In the genomic region with DNA sequence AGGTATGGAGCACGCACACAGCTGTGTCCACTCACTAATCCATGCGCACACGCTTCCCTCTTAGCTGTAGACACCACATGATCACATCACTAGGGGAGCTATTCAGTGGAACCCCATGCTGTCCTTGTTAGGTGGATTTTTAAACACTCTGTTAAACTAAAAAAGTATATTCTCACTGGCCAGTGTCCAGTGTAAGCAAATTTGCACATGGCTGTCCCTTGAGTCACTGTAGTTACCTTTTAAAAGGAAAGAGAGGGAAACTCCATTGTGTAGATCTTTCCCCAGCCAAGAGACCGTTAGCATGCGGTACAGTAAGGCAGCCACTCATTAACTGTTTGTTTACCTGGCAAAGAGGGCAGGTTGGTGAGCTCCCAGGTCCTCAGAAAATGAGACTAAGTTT, we compare ENCODE assay signal across 16 cellular contexts.
DNase-seq lines count a peak whose midpoint lies in the region; ATAC-seq, FAIRE-seq and TF ChIP-seq lines count a peak whose summit lies in the region.
"Had no signal": no experiment of that assay in that cellular context is flagged by ENCODE, and none has a peak within 500 bp of the region (broad histone marks: within the 10 kb centered on the region; RNA-seq: fewer than 3 reads in every experiment).

No MANE protein-coding gene starts in this region.

- TF ChIP-seq POLR2A in H54 (IDR thresholded peaks at IDR 0.05; ENCODE audit: low read depth, low read length), result no peak

- DNase-seq in H54 (ENCODE audit: insufficient read length, low spot score) (peak; percentile 15), RCC 7860 (ENCODE audit: low spot score) (peak; percentile 78), fibroblast of pulmonary artery (ENCODE audit: low read depth) (peak; percentile 26), retinal pigment epithelial cell (ENCODE audit: low read depth) (peak; percentile 30), AG20443 (ENCODE audit: low spot score) (no peak)
- DNase-seq in stimulated activated CD4-positive, alpha-beta T cell treated with anti-CD3 and anti-CD28 coated beads, Interleukin-4, amount 100 ng/mL, for 1 hour, result no peak
- DNase-seq: activated CD4-positive, alpha-beta T cell treated with anti-CD3 and anti-CD28 coated beads, Interleukin-2, amount 50 U/mL, for 1 hour; activated gamma-delta T cell; naive B cell; NCI-H1436; spleen; SW 1271; tibial artery had no signal

- no peak overlapping the region for H3K4me3 ChIP-seq in fibroblast of pulmonary artery (replicated peaks; ENCODE audit: low read depth, low read length)
- H3K4me3 ChIP-seq in retinal pigment epithelial cell (ENCODE audit: low read length), result no peak overlapping the region
- H3K4me3 ChIP-seq: HAP-1, spleen, tibial artery had no signal

- TF ChIP-seq CTCF in fibroblast of pulmonary artery (IDR thresholded peaks at IDR 0.05; ENCODE audit: low read length, missing control alignments) (no peak), retinal pigment epithelial cell (conservative IDR thresholded peaks at IDR 0.05; ENCODE audit: low read depth, low read length) (peak; percentile 5)

- no peak for ATAC-seq in HG03135 (IDR thresholded peaks at IDR 0.05; ENCODE audit: unreplicated experiment)

- FAIRE-seq in H54 (lab: Jason Lieb, UNC) (no peak), RCC 7860 (lab: Jason Lieb, UNC) (peak; percentile 85)
- FAIRE-seq: keratinocyte had no signal

Comparison
In these comparisons a context has a peak if more than half of its experiments do, and no peak if none do; other contexts are left out.
1. DNase-seq: peak in H54 (single experiment), RCC 7860 (single experiment), fibroblast of pulmonary artery (single experiment) and retinal pigment epithelial cell (single experiment); none in AG20443 (single experiment) and stimulated activated CD4-positive, alpha-beta T cell treated with anti-CD3 and anti-CD28 coated beads, Interleukin-4, amount 100 ng/mL, for 1 hour (single experiment).